18 cellular contexts compared by ENCODE assay signal in genomic region chr6:157120523-157121232, GRCh38.
DNase-seq lines count a peak whose midpoint lies in the region; ATAC-seq, FAIRE-seq and TF ChIP-seq lines count a peak whose summit lies in the region.
"Had no signal": no experiment of that assay in that cellular context is flagged by ENCODE, and none has a peak within 500 bp of the region (broad histone marks: within the 10 kb centered on the region; RNA-seq: fewer than 3 reads in every experiment).

No MANE protein-coding gene starts in this region.

- TF ChIP-seq POLR2A in endothelial cell of umbilical vein (IDR thresholded peaks at IDR 0.05; ENCODE audit: low read depth, low read length): no peak
- no peak for TF ChIP-seq POLR2A in vagina (IDR thresholded peaks at IDR 0.05)

- H3K4me2 ChIP-seq in endothelial cell of umbilical vein (ENCODE audit: insufficient read depth, low read length): no peak overlapping the region
- no peak overlapping the region for H3K4me2 ChIP-seq in mesenchymal stem cell (ENCODE audit: low read length, poor library complexity, severe bottlenecking)

- no peak overlapping the region for H2BK15ac ChIP-seq in mesenchymal stem cell (ENCODE audit: low read depth, poor library complexity, severe bottlenecking)

- no peak overlapping the region for H4K91ac ChIP-seq in mesenchymal stem cell (ENCODE audit: low read length)

- BruUV-seq in endothelial cell of umbilical vein (replicated peaks; lab: Mats Ljungman, UMichigan): no TSS peak

- H2BK12ac ChIP-seq in mesenchymal stem cell (ENCODE audit: low read length in 2 of 2): no peak overlapping the region

- H2AFZ ChIP-seq in endothelial cell of umbilical vein (ENCODE audit: low read depth, low read length) (no peak overlapping the region), mesenchymal stem cell (ENCODE audit: low read depth, low read length) (no peak overlapping the region)

- intact Hi-C loops in endothelial cell of umbilical vein (cut with micrococcal nuclease): no loop called here
- intact Hi-C loops in vagina (cut with DNase I): no loop called here

- dilution Hi-C loops in endothelial cell of umbilical vein (cut with MboI; ENCODE audit: extremely low pct_ligation_motif_present, low sequenced_read_pairs): no loop called here

- no peak overlapping the region for H3K23ac ChIP-seq in mesenchymal stem cell (ENCODE audit: low read length in 2 of 2)

- H3K18ac ChIP-seq in mesenchymal stem cell (ENCODE audit: low read depth in 1 of 2, low read length in 2 of 2): no peak overlapping the region

- no peaks in the 10 kb centered on the region for H3K27me3 ChIP-seq in endothelial cell of umbilical vein (ENCODE audit: control insufficient read depth in 2 of 2, insufficient read depth in 2 of 2, low read length in 2 of 2)
- H3K27me3 ChIP-seq in mesenchymal stem cell (ENCODE audit: control insufficient read depth in 1 of 2, insufficient read depth in 1 of 2, low read length in 2 of 2): no peaks in the 10 kb centered on the region
- no peaks in the 10 kb centered on the region for H3K27me3 ChIP-seq in vagina

- peaks cover 6% of the 10 kb centered on the region for H3K36me3 Mint-ChIP-seq in activated naive CD8-positive, alpha-beta T cell treated with anti-CD3 and anti-CD28 coated beads, Interleukin-2, amount 50 U/mL, for 24 hours (ENCODE audit: low read depth)
- peaks cover 10% of the 10 kb centered on the region for H3K36me3 Mint-ChIP-seq in activated naive CD8-positive, alpha-beta T cell treated with anti-CD3 and anti-CD28 coated beads for 36 hours
- H3K36me3 Mint-ChIP-seq in type B pancreatic cell: peaks cover 6% of the 10 kb centered on the region

- peaks cover 11% of the 10 kb centered on the region for H3K4me1 Mint-ChIP-seq in activated naive CD8-positive, alpha-beta T cell treated with anti-CD3 and anti-CD28 coated beads, Interleukin-2, amount 50 U/mL, for 24 hours
- H3K4me1 Mint-ChIP-seq in activated naive CD8-positive, alpha-beta T cell treated with anti-CD3 and anti-CD28 coated beads for 36 hours: peaks cover 14% of the 10 kb centered on the region
- peaks cover 16% of the 10 kb centered on the region for H3K4me1 Mint-ChIP-seq in type B pancreatic cell (ENCODE audit: unreplicated experiment)

- no peak overlapping the region for H2BK120ac ChIP-seq in mesenchymal stem cell (ENCODE audit: low read depth, low read length)

- H3K27ac ChIP-seq in endothelial cell of umbilical vein (ENCODE audit: insufficient read depth, low read depth, low read length) (no peak overlapping the region), mesenchymal stem cell (ENCODE audit: low read length, poor library complexity, severe bottlenecking) (no peak overlapping the region), vagina (no peak overlapping the region)
- H3K27ac ChIP-seq: C4-2B, RWPE1 had no signal

- CTCF ChIA-PET in endothelial cell of umbilical vein (lab: Charles Lee): interaction anchor here (0.6 kb wide), 1 partner anchor 24 kb away, joined by 3 read pairs; no protein-coding TSS in a partner anchor

- DNase-seq in activated naive CD8-positive, alpha-beta T cell treated with anti-CD3 and anti-CD28 coated beads, Interleukin-2, amount 50 U/mL, for 24 hours: no peak
- no peak for DNase-seq in activated naive CD8-positive, alpha-beta T cell treated with anti-CD3 and anti-CD28 coated beads for 36 hours
- DNase-seq in endothelial cell of umbilical vein (ENCODE audit: low read depth, low spot score) (no peak), mesenchymal stem cell (no peak), type B pancreatic cell (ENCODE audit: extremely low spot score, unreplicated experiment) (no peak), vagina (ENCODE audit: extremely low spot score in 2 of 2) (no peak), GF-D8 (lab: John Stamatoyannopoulos, UW) (no peak)
- no peak for DNase-seq in stimulated activated CD4-positive, alpha-beta T cell treated with anti-CD3 and anti-CD28 coated beads, Interleukin-4, amount 100 ng/mL, for 1 hour
- DNase-seq: 8988T; HCEC 1CT; NCI-H1436; NCI-H2081 treated with DMSO at 0.1 percent for 48 hours; NCI-H226; NCI-H69; NK-92 treated with Interleukin-12 subunit alpha and Interleukin-12 subunit beta, amount 100 ng/mL, for 24 hours had no signal

- no peak overlapping the region for H2AK5ac ChIP-seq in mesenchymal stem cell (ENCODE audit: low read length, severe bottlenecking)

- no peaks in the 10 kb centered on the region for H3K9me3 Mint-ChIP-seq in activated naive CD8-positive, alpha-beta T cell treated with anti-CD3 and anti-CD28 coated beads, Interleukin-2, amount 50 U/mL, for 24 hours
- H3K9me3 Mint-ChIP-seq in activated naive CD8-positive, alpha-beta T cell treated with anti-CD3 and anti-CD28 coated beads for 36 hours: no peaks in the 10 kb centered on the region
- H3K9me3 Mint-ChIP-seq in type B pancreatic cell: no peaks in the 10 kb centered on the region

- H3K79me2 ChIP-seq in endothelial cell of umbilical vein (ENCODE audit: control insufficient read depth, insufficient read depth, low read length): no peaks in the 10 kb centered on the region

- no peak for TF ChIP-seq CTCF in endothelial cell of umbilical vein (IDR thresholded peaks at IDR 0.05; ENCODE audit: extremely low read depth in 1 of 2, insufficient read depth in 1 of 2, low read depth in 1 of 2, low read length in 2 of 2)
- no peak for TF ChIP-seq CTCF in type B pancreatic cell (conservative IDR thresholded peaks at IDR 0.05)
- TF ChIP-seq CTCF in vagina (IDR thresholded peaks at IDR 0.05): no peak

- H4K8ac ChIP-seq in mesenchymal stem cell (ENCODE audit: low read length): no peak overlapping the region

- POLR2A ChIA-PET in endothelial cell of umbilical vein (lab: Charles Lee): no interaction called here

- no peaks in the 10 kb centered on the region for H3K9me1 ChIP-seq in endothelial cell of umbilical vein (replicated peaks; ENCODE audit: control insufficient read depth, extremely low read depth, insufficient read depth, low read length)

- peak overlapping the region; percentile 22 for H3K27ac Mint-ChIP-seq in activated naive CD8-positive, alpha-beta T cell treated with anti-CD3 and anti-CD28 coated beads, Interleukin-2, amount 50 U/mL, for 24 hours
- no peak overlapping the region for H3K27ac Mint-ChIP-seq in activated naive CD8-positive, alpha-beta T cell treated with anti-CD3 and anti-CD28 coated beads for 36 hours
- H3K27ac Mint-ChIP-seq in type B pancreatic cell: peak overlapping the region; percentile 61

- no peak overlapping the region for H3K4ac ChIP-seq in mesenchymal stem cell (ENCODE audit: low read depth in 1 of 2, low read length in 2 of 2)

- H3K14ac ChIP-seq in mesenchymal stem cell (ENCODE audit: low read length in 2 of 2): no peak overlapping the region

- FAIRE-seq in endothelial cell of umbilical vein (lab: Jason Lieb, UNC): peak; percentile 12
- FAIRE-seq: GM12891 had no signal

- H3K4me1 ChIP-seq in endothelial cell of umbilical vein (ENCODE audit: control insufficient read depth, extremely low read depth, insufficient read depth, low read length): no peaks in the 10 kb centered on the region
- H3K4me1 ChIP-seq in mesenchymal stem cell (ENCODE audit: control insufficient read depth, insufficient read depth, low read depth, low read length): no peaks in the 10 kb centered on the region
- peaks cover 14% of the 10 kb centered on the region for H3K4me1 ChIP-seq in vagina

- 97% methylated on average over 9 of the region's 10 CpGs for WGBS in mesenchymal stem cell

- no peak overlapping the region for H3K9ac ChIP-seq in endothelial cell of umbilical vein (replicated peaks; ENCODE audit: extremely low read depth, insufficient read depth, low read length)
- H3K9ac ChIP-seq in mesenchymal stem cell (ENCODE audit: low read length): peak overlapping the region; percentile 4

- H3K4me3 ChIP-seq in endothelial cell of umbilical vein (replicated peaks in 1 of 3; ENCODE audit: insufficient read depth in 1 of 3, low read depth in 1 of 3, low read length in 3 of 3) (no peak overlapping the region), mesenchymal stem cell (ENCODE audit: insufficient read depth in 1 of 2, low read depth in 1 of 2, low read length in 2 of 2) (no peak overlapping the region), vagina (no peak overlapping the region)

- H2BK5ac ChIP-seq in mesenchymal stem cell (ENCODE audit: low read depth, low read length, poor library complexity, severe bottlenecking): no peak overlapping the region

- no peak overlapping the region for H3K4me3 Mint-ChIP-seq in activated naive CD8-positive, alpha-beta T cell treated with anti-CD3 and anti-CD28 coated beads, Interleukin-2, amount 50 U/mL, for 24 hours
- H3K4me3 Mint-ChIP-seq in activated naive CD8-positive, alpha-beta T cell treated with anti-CD3 and anti-CD28 coated beads for 36 hours: no peak overlapping the region
- H3K4me3 Mint-ChIP-seq in type B pancreatic cell: no peak overlapping the region

- H3K36me3 ChIP-seq in endothelial cell of umbilical vein (ENCODE audit: control insufficient read depth in 2 of 2, extremely low read depth in 1 of 2, insufficient read depth in 2 of 2, low read length in 2 of 2) (peaks cover 0 to 2% of the 10 kb centered on the region in 2 experiments), mesenchymal stem cell (ENCODE audit: control insufficient read depth in 1 of 2, insufficient read depth in 2 of 2, low read depth in 1 of 2, low read length in 2 of 2) (peaks cover 9 to 28% of the 10 kb centered on the region in 2 experiments), vagina (no peaks in the 10 kb centered on the region)

- H4K20me1 ChIP-seq in endothelial cell of umbilical vein (replicated peaks; ENCODE audit: control insufficient read depth, extremely low read depth, insufficient read depth, low read length): no peaks in the 10 kb centered on the region

- ATAC-seq in activated naive CD8-positive, alpha-beta T cell treated with anti-CD3 and anti-CD28 coated beads, Interleukin-2, amount 50 U/mL, for 24 hours: no peak

- H3K79me1 ChIP-seq in mesenchymal stem cell (replicated peaks; ENCODE audit: low read length, poor library complexity, severe bottlenecking): peaks cover 39% of the 10 kb centered on the region

- H3K9me3 ChIP-seq in endothelial cell of umbilical vein (replicated peaks; ENCODE audit: control insufficient read depth, insufficient read depth, low read length) (no peaks in the 10 kb centered on the region), mesenchymal stem cell (ENCODE audit: control insufficient read depth, low read length) (no peaks in the 10 kb centered on the region), vagina (no peaks in the 10 kb centered on the region)

- no peaks in the 10 kb centered on the region for H3K27me3 Mint-ChIP-seq in activated naive CD8-positive, alpha-beta T cell treated with anti-CD3 and anti-CD28 coated beads, Interleukin-2, amount 50 U/mL, for 24 hours
- H3K27me3 Mint-ChIP-seq in activated naive CD8-positive, alpha-beta T cell treated with anti-CD3 and anti-CD28 coated beads for 36 hours: no peaks in the 10 kb centered on the region
- H3K27me3 Mint-ChIP-seq in type B pancreatic cell: no peaks in the 10 kb centered on the region

TF ChIP-seq in endothelial cell of umbilical vein, 7 proteins besides CTCF, POLR2A, EP300 and RAD21 (continues in another document):
- TF ChIP-seq JUN (IDR thresholded peaks at IDR 0.05; ENCODE audit: borderline replicate concordance, insufficient read depth, insufficient read length, low read depth) (no peak), GATA2 (IDR thresholded peaks at IDR 0.05; ENCODE audit: insufficient read depth, insufficient read length, low read depth, low read length) (no peak), POLR2AphosphoS5 (IDR thresholded peaks at IDR 0.05; ENCODE audit: insufficient read depth, low read depth, low read length) (no peak)
